In genomic region chr7:75614390-75614789, GRCh38 we compare ENCODE assay signal across 16 cellular contexts.
"Had no signal": no experiment of that assay in that cellular context is flagged by ENCODE, and none has a peak within 500 bp of the region (broad histone marks: within the 10 kb centered on the region; RNA-seq: fewer than 3 reads in every experiment).

No MANE protein-coding gene starts in this region.

- H3K27ac Mint-ChIP-seq: activated naive CD8-positive, alpha-beta T cell treated with anti-CD3 and anti-CD28 coated beads, Interleukin-2, amount 10 ng/mL, durations not matched to agents 7 days and 5 days; endodermal cell; stimulated activated naive CD8-positive, alpha-beta T cell treated with anti-CD3 and anti-CD28 coated beads, Interleukin-15, Interleukin-2, amounts not matched to agents 100 ng/mL and 50 ng/mL, for 24 hours; T-helper 2 cell treated with Interferon-gamma antibody and Interleukin-4, amounts not matched to agents 5 μg/mL and 100 μg/mL, for 36 hours had no signal

- H3K27me3 Mint-ChIP-seq: central memory CD8-positive, alpha-beta T cell; stimulated activated naive CD8-positive, alpha-beta T cell treated with anti-CD3 and anti-CD28 coated beads, Interleukin-15, Interleukin-2, amounts not matched to agents 100 ng/mL and 50 ng/mL, for 24 hours had no signal

- H3K9me3 Mint-ChIP-seq: activated naive CD8-positive, alpha-beta T cell treated with anti-CD3 and anti-CD28 coated beads, Interleukin-2, amount 10 ng/mL, durations not matched to agents 7 days and 5 days; central memory CD8-positive, alpha-beta T cell; endodermal cell; neural crest cell; stimulated activated naive CD8-positive, alpha-beta T cell treated with anti-CD3 and anti-CD28 coated beads, Interleukin-15, Interleukin-2, amounts not matched to agents 100 ng/mL and 50 ng/mL, for 24 hours; T-helper 2 cell treated with Interferon-gamma antibody and Interleukin-4, amounts not matched to agents 5 μg/mL and 100 μg/mL, for 36 hours had no signal

- H3K36me3 Mint-ChIP-seq: activated naive CD8-positive, alpha-beta T cell treated with anti-CD3 and anti-CD28 coated beads, Interleukin-2, amount 10 ng/mL, durations not matched to agents 7 days and 5 days had no signal

- DNase-seq: activated naive CD4-positive, alpha-beta T cell; activated naive CD8-positive, alpha-beta T cell treated with anti-CD3 and anti-CD28 coated beads, Interleukin-2, amount 10 ng/mL, durations not matched to agents 7 days and 5 days; activated T-cell treated with anti-CD3 and anti-CD28 coated beads for 4 hours; brain microvascular endothelial cell; left colon; midbrain; right lobe of liver; testis had no signal

- H3K4me2 ChIP-seq: smooth muscle cell had no signal

- ATAC-seq: gastroesophageal sphincter, right lobe of liver had no signal

- H3K27ac ChIP-seq: brain microvascular endothelial cell, gastroesophageal sphincter, right lobe of liver, testis had no signal

- H3K4me1 Mint-ChIP-seq: endodermal cell had no signal

- H3K4me3 Mint-ChIP-seq: activated naive CD8-positive, alpha-beta T cell treated with anti-CD3 and anti-CD28 coated beads, Interleukin-2, amount 10 ng/mL, durations not matched to agents 7 days and 5 days; central memory CD8-positive, alpha-beta T cell; endodermal cell; neural crest cell; stimulated activated naive CD8-positive, alpha-beta T cell treated with anti-CD3 and anti-CD28 coated beads, Interleukin-15, Interleukin-2, amounts not matched to agents 100 ng/mL and 50 ng/mL, for 24 hours; T-helper 2 cell treated with Interferon-gamma antibody and Interleukin-4, amounts not matched to agents 5 μg/mL and 100 μg/mL, for 36 hours had no signal

- H3K36me3 ChIP-seq: brain microvascular endothelial cell, gastroesophageal sphincter, right lobe of liver had no signal

- H3K9me3 ChIP-seq: gastroesophageal sphincter, right lobe of liver, testis had no signal

- H3K4me3 ChIP-seq: gastroesophageal sphincter, lung, right lobe of liver, smooth muscle cell, testis had no signal

- H3K27me3 ChIP-seq: brain microvascular endothelial cell, gastroesophageal sphincter, right lobe of liver, testis had no signal
